26 cellular contexts compared by ENCODE assay signal in the genomic region with DNA sequence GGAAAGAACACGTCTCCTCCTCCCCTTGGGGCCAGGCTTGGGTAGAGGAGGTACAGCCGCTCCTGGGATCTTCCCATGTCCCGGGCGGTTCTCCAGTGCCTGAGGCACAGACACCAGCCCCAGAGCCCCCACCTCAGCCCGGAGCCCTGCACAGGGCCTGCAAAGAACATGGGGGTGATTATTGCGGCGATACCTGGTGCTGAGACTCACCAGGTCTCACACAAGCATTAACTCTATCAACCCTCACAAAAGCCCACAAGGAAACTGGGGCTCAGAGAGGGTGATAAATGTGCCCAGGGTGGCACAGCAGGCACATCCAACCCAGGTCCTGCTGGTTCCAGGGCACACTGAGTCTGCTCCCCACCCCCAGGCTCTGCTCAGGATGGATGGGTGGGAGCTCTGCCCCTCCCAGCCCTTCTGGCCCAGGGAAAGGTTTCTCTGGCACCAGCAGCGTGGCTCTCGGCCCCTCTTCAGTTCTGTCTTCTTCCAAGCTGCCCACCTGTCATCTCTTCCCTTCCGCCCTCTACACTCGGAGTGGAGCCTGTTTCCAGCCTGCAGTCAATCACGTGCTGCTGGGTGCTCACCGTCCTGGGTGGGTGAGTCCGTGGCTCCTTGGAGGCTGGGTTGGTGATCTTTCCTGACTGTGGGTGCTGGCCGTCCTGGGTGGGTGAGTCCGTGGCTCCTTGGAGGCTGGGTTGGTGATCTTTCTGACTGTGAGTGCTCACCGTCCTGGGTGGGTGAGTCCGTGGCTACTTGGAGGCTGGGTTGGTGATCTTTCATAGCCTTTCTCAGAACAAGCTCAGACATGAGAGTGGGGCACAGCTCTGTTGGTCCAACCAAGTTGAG. TPM values are rescaled to one million over a fixed set of nuclear protein-coding genes. Genes with fewer than 3 reads are reported as not detected.
DNase-seq lines count a peak whose midpoint lies in the region; ATAC-seq and TF ChIP-seq lines count a peak whose summit lies in the region.
"Had no signal": no experiment of that assay in that cellular context is flagged by ENCODE, and none has a peak within 500 bp of the region (broad histone marks: within the 10 kb centered on the region; RNA-seq: fewer than 3 reads in every experiment).

No MANE protein-coding gene starts in this region.

- no peaks in the 10 kb centered on the region for H3K27me3 ChIP-seq in GM23338 (ENCODE audit: insufficient read depth)
- peaks cover 0 to 55% (median 8%) of the 10 kb centered on the region in 7 donors for H3K27me3 ChIP-seq in spleen (replicated peaks in 1 of 7)
- no peaks in the 10 kb centered on the region for H3K27me3 ChIP-seq in thyroid gland
- H3K27me3 ChIP-seq: SJSA1 had no signal

- peaks cover 21% of the 10 kb centered on the region for H3K4me1 Mint-ChIP-seq in GM23338

- no peak for TF ChIP-seq CTCF in GM23338 (conservative IDR thresholded peaks at IDR 0.05; ENCODE audit: low read depth in 2 of 2)
- TF ChIP-seq CTCF in spleen (IDR thresholded peaks at IDR 0.05 in 8 of 11, conservative IDR thresholded peaks at IDR 0.05 in 3 of 11), result no peak
- no peak for TF ChIP-seq CTCF in thyroid gland (IDR thresholded peaks at IDR 0.05)

- no peak overlapping the region for H3K4me2 ChIP-seq in GM23338
- H3K4me2 ChIP-seq: BLaER1 treated with 17β-estradiol and CSF1 and Interleukin-3, amounts not matched to agents 10 nM and 100 nM had no signal

- DNase-seq in GM23338 (ENCODE audit: low spot score) (no peak), ecto neural progenitor cell (ENCODE audit: low spot score) (peak; percentile 25), mesenteric fat pad (ENCODE audit: low spot score) (peak; percentile 69), spleen (peak; percentile 32), thyroid gland (no peak), NCI-H187 (lab: John Stamatoyannopoulos, UW) (no peak), DMS79 treated with DMSO at 0.1 percent for 48 hours (lab: John Stamatoyannopoulos, UW) (no peak)
- DNase-seq: CD4-positive, alpha-beta memory T cell; COR-L47; DMS53; GOT3; Kasumi-1; MV-4-11; NCI-H1105; NCI-H146; NCI-H2029 treated with DMSO at 0.1 percent for 48 hours; NCI-H526 treated with DMSO at 0.1 percent for 48 hours; Right ventricle myocardium superior; RPMI8226 had no signal

- H3K4me3 Mint-ChIP-seq in GM23338, result no peak overlapping the region; the same call in 2 of the 3 replicates
- H3K4me3 Mint-ChIP-seq: CD4-positive, alpha-beta memory T cell had no signal

- peaks cover 19% of the 10 kb centered on the region; the same call in 2 of the 3 replicates for H3K9me3 Mint-ChIP-seq in GM23338

- H3K36me3 ChIP-seq in GM23338 (ENCODE audit: insufficient read depth) (no peaks in the 10 kb centered on the region), spleen (no peaks in the 10 kb centered on the region), thyroid gland (no peaks in the 10 kb centered on the region)
- H3K36me3 ChIP-seq: BLaER1 treated with 17β-estradiol and CSF1 and Interleukin-3, amounts not matched to agents 10 nM and 100 nM; SJSA1 had no signal

- H3K79me2 ChIP-seq in GM23338 (replicated peaks; ENCODE audit: insufficient read depth), result no peaks in the 10 kb centered on the region

- H2AFZ ChIP-seq in GM23338, result no peak overlapping the region

- H3K4me1 ChIP-seq in GM23338 (ENCODE audit: insufficient read depth) (no peaks in the 10 kb centered on the region), spleen (no peaks in the 10 kb centered on the region), thyroid gland (peaks cover 33 to 39% of the 10 kb centered on the region in 2 donors)
- H3K4me1 ChIP-seq: SJSA1 had no signal

- H3K9me3 ChIP-seq in spleen (peaks cover 0 to 3% (median 0%) of the 10 kb centered on the region in 8 donors), thyroid gland (no peaks in the 10 kb centered on the region)
- H3K9me3 ChIP-seq: BLaER1 treated with 17β-estradiol and CSF1 and Interleukin-3, amounts not matched to agents 10 nM and 100 nM had no signal

- intact Hi-C loops in spleen (cut with DNase I; ENCODE audit: low total_unique reads), result no loop called here
- intact Hi-C loops in thyroid gland (cut with DNase I), result no loop called here

- H3K27ac Mint-ChIP-seq in GM23338, result no peak overlapping the region
- H3K27ac Mint-ChIP-seq: CD4-positive, alpha-beta memory T cell had no signal

- H4K20me1 ChIP-seq in GM23338 (replicated peaks; ENCODE audit: insufficient read depth), result no peaks in the 10 kb centered on the region

- ATAC-seq in GM23338 (peak; percentile 8), GM21526 (IDR thresholded peaks at IDR 0.05; ENCODE audit: low FRiP score, unreplicated experiment) (no peak)
- ATAC-seq: K562 had no signal

- no peaks in the 10 kb centered on the region; the same call in 2 of the 3 replicates for H3K36me3 Mint-ChIP-seq in GM23338 (ENCODE audit: low read depth)
- H3K36me3 Mint-ChIP-seq: CD4-positive, alpha-beta memory T cell had no signal

- 85 to 89% (median 87%) methylated on average over 11 to 18 of the region's 18 CpGs for WGBS in spleen, 5 donors
- 91 to 93% methylated on average over 13 to 18 of the region's 18 CpGs for WGBS in thyroid gland, 2 donors

- no peaks in the 10 kb centered on the region for H3K9me2 ChIP-seq in GM23338 (ENCODE audit: insufficient read depth)

- TF ChIP-seq POLR2A in spleen (IDR thresholded peaks at IDR 0.05) (no peak), thyroid gland (IDR thresholded peaks at IDR 0.05) (no peak)

- no peak overlapping the region for H3K4me3 ChIP-seq in GM23338
- H3K4me3 ChIP-seq in spleen, result no peak overlapping the region
- no peak overlapping the region for H3K4me3 ChIP-seq in thyroid gland (replicated peaks in 1 of 3)
- H3K4me3 ChIP-seq: BLaER1 treated with 17β-estradiol and CSF1 and Interleukin-3, amounts not matched to agents 10 nM and 100 nM; K562; SJSA1 had no signal

- H3K27ac ChIP-seq in GM23338 (ENCODE audit: low read depth), result no peak overlapping the region
- H3K27ac ChIP-seq in spleen, result no peak overlapping the region
- no peak overlapping the region for H3K27ac ChIP-seq in thyroid gland
- H3K27ac ChIP-seq: BLaER1 treated with 17β-estradiol and CSF1 and Interleukin-3, amounts not matched to agents 10 nM and 100 nM; SJSA1 had no signal

- peaks cover 18% of the 10 kb centered on the region for H3K27me3 Mint-ChIP-seq in GM23338 (ENCODE audit: insufficient read depth, low read depth, poor library complexity)

- no peaks in the 10 kb centered on the region for H3F3A ChIP-seq in GM23338 (replicated peaks; ENCODE audit: low read depth)

TF ChIP-seq in GM23338, 12 proteins besides CTCF, POLR2A, EP300 and RAD21:
- TF ChIP-seq EZH2 (IDR thresholded peaks at IDR 0.05; ENCODE audit: low read depth, unreplicated experiment) (no peak), POLR2AphosphoS5 (IDR thresholded peaks at IDR 0.05; ENCODE audit: low read depth) (no peak), NANOG (IDR thresholded peaks at IDR 0.05; ENCODE audit: borderline replicate concordance) (no peak), CREB1 (CRISPR knock-in tag; IDR thresholded peaks at IDR 0.05; ENCODE audit: low read depth) (no peak), ZNF331 (CRISPR knock-in tag; IDR thresholded peaks at IDR 0.05; ENCODE audit: low read depth) (no peak), EZH2phosphoT487 (IDR thresholded peaks at IDR 0.05; ENCODE audit: unreplicated experiment) (no peak)
- TF ChIP-seq, protein P1, sequence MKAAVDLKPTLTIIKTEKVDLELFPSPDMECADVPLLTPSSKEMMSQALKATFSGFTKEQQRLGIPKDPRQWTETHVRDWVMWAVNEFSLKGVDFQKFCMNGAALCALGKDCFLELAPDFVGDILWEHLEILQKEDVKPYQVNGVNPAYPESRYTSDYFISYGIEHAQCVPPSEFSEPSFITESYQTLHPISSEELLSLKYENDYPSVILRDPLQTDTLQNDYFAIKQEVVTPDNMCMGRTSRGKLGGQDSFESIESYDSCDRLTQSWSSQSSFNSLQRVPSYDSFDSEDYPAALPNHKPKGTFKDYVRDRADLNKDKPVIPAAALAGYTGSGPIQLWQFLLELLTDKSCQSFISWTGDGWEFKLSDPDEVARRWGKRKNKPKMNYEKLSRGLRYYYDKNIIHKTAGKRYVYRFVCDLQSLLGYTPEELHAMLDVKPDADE (IDR thresholded peaks at IDR 0.05), result no peak
TF ChIP-seq in GM23338: peak in this region for 0.

RNA-seq across cellular contexts. Expression of gene AJAP1, which starts 53.6 kb away (rescaled TPM):
- 0.23 TPM in 1 of 2 replicates, not detected in the other for total RNA-seq in GM23338 (2014; rRNA removed; shearing (Covaris generic))
- polyA plus RNA-seq in GM23338 (2016; fragmentation: Nextera tagmentation; extraction: Ambion mirVana) (not detected in 2 replicates), spleen (under 1 TPM; 0.04 to 0.27 (median 0.26) TPM)
- total RNA-seq in mesenteric fat pad (0.55 TPM), spleen (10 to 100 TPM in 2 of 7 donors, 1 to 10 TPM in 5; 1.7 to 13.3 (median 2.9) TPM), thyroid gland (1 to 10 TPM in 2 of 4 donors, under 1 TPM in 2; 0.22 to 1.6 (median 0.81) TPM)
- total RNA-seq: K562, M059J, NCI-H460, SJSA1 had no signal
- polyA plus RNA-seq: AG04450; CD4-positive, alpha-beta memory T cell; K562 had no signal

Comparison
In these comparisons a context has a peak if more than half of its experiments do, and no peak if none do; other contexts are left out.
1. DNase-seq: peak in ecto neural progenitor cell (single experiment), mesenteric fat pad (single experiment) and spleen (single experiment); none in GM23338 (single experiment), thyroid gland (0 of 2), NCI-H187 (0 of 2) and DMS79 treated with DMSO at 0.1 percent for 48 hours (single experiment).